In genomic region chr7:158343526-158343925, GRCh38 we compare ENCODE assay signal across 15 cellular contexts.
DNase-seq lines count a peak whose midpoint lies in the region; ATAC-seq and TF ChIP-seq lines count a peak whose summit lies in the region.
"Had no signal": no experiment of that assay in that cellular context is flagged by ENCODE, and none has a peak within 500 bp of the region (broad histone marks: within the 10 kb centered on the region; RNA-seq: fewer than 3 reads in every experiment).

No MANE protein-coding gene starts in this region.

- H3K9me3 ChIP-seq in neuronal stem cell (replicated peaks in 1 of 2; ENCODE audit: control insufficient read depth in 2 of 2, insufficient read depth in 1 of 2, low read depth in 1 of 2, low read length in 2 of 2): peaks cover 3 to 4% of the 10 kb centered on the region in 2 donors

- DNase-seq in cardiac septum (ENCODE audit: low spot score) (peak; percentile 19), left cardiac atrium (no peak), foreskin keratinocyte (no peak), neuronal stem cell (ENCODE audit: low spot score) (no peak), type B pancreatic cell (ENCODE audit: extremely low spot score, unreplicated experiment) (peak; percentile 64), G401 (ENCODE audit: low spot score) (no peak), HuH-7 (ENCODE audit: low spot score) (no peak), HT-29 (ENCODE audit: low spot score) (no peak)
- DNase-seq: CD8-positive, alpha-beta T cell; COR-L47; DMS53; H7 had no signal

- H3K36me3 Mint-ChIP-seq in type B pancreatic cell: no peaks in the 10 kb centered on the region
- H3K36me3 Mint-ChIP-seq: CD14-positive monocyte; CD8-positive, alpha-beta T cell had no signal

- H3K4me3 ChIP-seq in neuronal stem cell (ENCODE audit: low read length in 2 of 2): no peak overlapping the region
- H3K4me3 ChIP-seq: GM23338 had no signal

- no peak overlapping the region for H2AFZ ChIP-seq in neuronal stem cell (ENCODE audit: low read length)
- H2AFZ ChIP-seq: GM23338 had no signal

- H4K91ac ChIP-seq in neuronal stem cell (ENCODE audit: low read depth, low read length, poor library complexity): no peak overlapping the region

- H4K8ac ChIP-seq in neuronal stem cell (ENCODE audit: low read depth, low read length): no peak overlapping the region

- no peak overlapping the region for H3K23ac ChIP-seq in neuronal stem cell (ENCODE audit: low read depth, low read length, poor library complexity)

- peak overlapping the region; percentile 31 for H3K14ac ChIP-seq in neuronal stem cell (ENCODE audit: low read length)

- H3K4me2 ChIP-seq in neuronal stem cell (ENCODE audit: insufficient read depth, low read length, poor library complexity, severe bottlenecking): no peak overlapping the region
- H3K4me2 ChIP-seq: GM23338 had no signal

- H2BK15ac ChIP-seq in neuronal stem cell (ENCODE audit: low read length): no peak overlapping the region

- H2BK12ac ChIP-seq in neuronal stem cell (ENCODE audit: low read length): no peak overlapping the region

- peaks cover 21% of the 10 kb centered on the region for H3K27me3 Mint-ChIP-seq in type B pancreatic cell

- H3K79me1 ChIP-seq in neuronal stem cell (ENCODE audit: low read depth, low read length): no peaks in the 10 kb centered on the region

- no peak overlapping the region for H3K9ac ChIP-seq in neuronal stem cell (ENCODE audit: low read depth, low read length, poor library complexity)

- ATAC-seq in left cardiac atrium: no peak
- ATAC-seq in foreskin keratinocyte: peak; percentile 34
- ATAC-seq: CD8-positive, alpha-beta T cell; GM23338 had no signal

- no peaks in the 10 kb centered on the region for H3K4me1 ChIP-seq in foreskin keratinocyte
- no peaks in the 10 kb centered on the region for H3K4me1 ChIP-seq in neuronal stem cell (ENCODE audit: control insufficient read depth in 2 of 2, insufficient read depth in 1 of 2, low read depth in 1 of 2, low read length in 2 of 2)

- intact Hi-C loops in cardiac septum (cut with DNase I) (no loop called here), left cardiac atrium (cut with DNase I) (no loop called here)

- no peak overlapping the region for H2AK5ac ChIP-seq in neuronal stem cell (ENCODE audit: low read depth, low read length)

- TF ChIP-seq CTCF in foreskin keratinocyte (conservative IDR thresholded peaks at IDR 0.05): no peak
- no peak for TF ChIP-seq CTCF in type B pancreatic cell (conservative IDR thresholded peaks at IDR 0.05)

- H3K4ac ChIP-seq in neuronal stem cell (ENCODE audit: low read length): no peak overlapping the region

- H3K4me3 Mint-ChIP-seq in type B pancreatic cell: no peak overlapping the region
- H3K4me3 Mint-ChIP-seq: CD14-positive monocyte; CD8-positive, alpha-beta T cell; GM23338 had no signal

- H3K18ac ChIP-seq in neuronal stem cell (ENCODE audit: low read length): no peak overlapping the region

- in situ Hi-C loops in G401 (cut with HindIII; ENCODE audit: low sequenced_read_pairs): no loop called here

- no peaks in the 10 kb centered on the region for H3K27me3 ChIP-seq in foreskin keratinocyte
- no peaks in the 10 kb centered on the region for H3K27me3 ChIP-seq in neuronal stem cell (ENCODE audit: control insufficient read depth in 3 of 3, insufficient read depth in 3 of 3, low read depth in 1 of 3, low read length in 3 of 3)

- H3K27ac Mint-ChIP-seq in type B pancreatic cell: no peak overlapping the region
- H3K27ac Mint-ChIP-seq: CD8-positive, alpha-beta T cell; GM23338 had no signal

- H2BK120ac ChIP-seq in neuronal stem cell (ENCODE audit: low read depth, low read length): no peak overlapping the region

- H3K36me3 ChIP-seq in neuronal stem cell (replicated peaks in 1 of 2; ENCODE audit: control insufficient read depth in 2 of 2, insufficient read depth in 2 of 2, low read length in 2 of 2): no peaks in the 10 kb centered on the region

- peaks cover 28% of the 10 kb centered on the region for H3K9me3 Mint-ChIP-seq in type B pancreatic cell
- H3K9me3 Mint-ChIP-seq: CD8-positive, alpha-beta T cell had no signal

- no CpG with 5 or more reads among the region's 20 CpGs for whole genome bisulfite sequencing in neuronal stem cell (ENCODE audit: extremely low coverage in 2 of 2, insufficient read length in 2 of 2, insufficient replicate concordance in 1 of 2), 2 donors

- no peaks in the 10 kb centered on the region for H3K4me1 Mint-ChIP-seq in type B pancreatic cell (ENCODE audit: unreplicated experiment)
- H3K4me1 Mint-ChIP-seq: CD14-positive monocyte, GM23338 had no signal

- H3K27ac ChIP-seq in foreskin keratinocyte (no peak overlapping the region), neuronal stem cell (replicated peaks; ENCODE audit: low read length) (no peak overlapping the region)
- H3K27ac ChIP-seq: 22Rv1 had no signal

- H2BK5ac ChIP-seq in neuronal stem cell (ENCODE audit: low read length): no peak overlapping the region

Comparison
In these comparisons a context has a peak if more than half of its experiments do, and no peak if none do; other contexts are left out.
1. DNase-seq: peak in cardiac septum (single experiment) and type B pancreatic cell (single experiment); none in left cardiac atrium (single experiment), foreskin keratinocyte (0 of 2), neuronal stem cell (single experiment), G401 (single experiment), HuH-7 (single experiment) and HT-29 (single experiment).